Comparison of ENCODE assay signal across 8 cellular contexts in genomic region chr1:89286549-89287181, GRCh38. TPM values are rescaled to one million over a fixed set of nuclear protein-coding genes. Genes with fewer than 3 reads are reported as not detected.
DNase-seq lines count a peak whose midpoint lies in the region; ATAC-seq lines count a peak whose summit lies in the region.

No MANE protein-coding gene starts in this region.

- no peak overlapping the region for H4K12ac ChIP-seq in trophoblast cell (ENCODE audit: low read depth, low read length)

- H3K27me3 Mint-ChIP-seq in T-helper 1 cell treated with Interleukin-12 subunit alpha and Interleukin-12 subunit beta and Interleukin-4 antibody, amounts not matched to agents 30 μg/mL and 1 μg/mL, for 36 hours (ENCODE audit: low read depth), result no peaks in the 10 kb centered on the region

- H3K36me3 ChIP-seq in skeletal muscle tissue (ENCODE audit: control insufficient read depth in 3 of 3, insufficient read depth in 3 of 3, low read length in 3 of 3), result no peaks in the 10 kb centered on the region
- H3K36me3 ChIP-seq in trophoblast cell (ENCODE audit: control insufficient read depth in 1 of 2, insufficient read depth in 2 of 2, low read length in 2 of 2), result no peaks in the 10 kb centered on the region

- H3K4me2 ChIP-seq in trophoblast cell (ENCODE audit: low read length), result no peak overlapping the region

- DNase-seq in stimulated activated CD8-positive, alpha-beta memory T cell treated with anti-CD3 and anti-CD28 coated beads, Interleukin-4, amount 100 ng/mL, for 48 hours, result no peak
- no peak for DNase-seq in NCI-H2171 (lab: John Stamatoyannopoulos, UW)
- no peak for DNase-seq in ureter (ENCODE audit: low spot score)
- no peak for DNase-seq in trophoblast cell

- no peaks in the 10 kb centered on the region for H3K79me1 ChIP-seq in trophoblast cell (ENCODE audit: low read length)

- no peak overlapping the region for H3K23ac ChIP-seq in trophoblast cell (ENCODE audit: low read length)

- no peak overlapping the region for H2AFZ ChIP-seq in trophoblast cell (ENCODE audit: insufficient read depth, low read length, poor library complexity)

- H3K14ac ChIP-seq in trophoblast cell (ENCODE audit: low read length), result no peak overlapping the region

- H3K36me3 Mint-ChIP-seq in T-helper 1 cell treated with Interleukin-12 subunit alpha and Interleukin-12 subunit beta and Interleukin-4 antibody, amounts not matched to agents 30 μg/mL and 1 μg/mL, for 36 hours (ENCODE audit: low read depth), result peaks cover 44% of the 10 kb centered on the region

- H2AK5ac ChIP-seq in trophoblast cell (ENCODE audit: low read length), result no peak overlapping the region

- H3K4ac ChIP-seq in trophoblast cell (ENCODE audit: low read depth, low read length), result no peak overlapping the region

- no peaks in the 10 kb centered on the region for H3K79me2 ChIP-seq in trophoblast cell (ENCODE audit: control insufficient read depth, insufficient read depth, low read length, poor library complexity)

- H3K4me1 ChIP-seq in skeletal muscle tissue (ENCODE audit: control insufficient read depth in 3 of 3, insufficient read depth in 3 of 3, low read length in 3 of 3), result no peaks in the 10 kb centered on the region
- no peaks in the 10 kb centered on the region for H3K4me1 ChIP-seq in trophoblast cell (ENCODE audit: control insufficient read depth in 1 of 2, insufficient read depth in 2 of 2, low read length in 2 of 2)

- H3K9me3 ChIP-seq in skeletal muscle tissue (ENCODE audit: control insufficient read depth in 3 of 3, low read length in 3 of 3) (no peaks in the 10 kb centered on the region), trophoblast cell (ENCODE audit: insufficient read depth, low read depth, low read length) (no peaks in the 10 kb centered on the region)

- H3K4me3 Mint-ChIP-seq in T-helper 1 cell treated with Interleukin-12 subunit alpha and Interleukin-12 subunit beta and Interleukin-4 antibody, amounts not matched to agents 30 μg/mL and 1 μg/mL, for 36 hours, result peak overlapping the region; percentile 73

- H3K9me3 Mint-ChIP-seq in T-helper 1 cell treated with Interleukin-12 subunit alpha and Interleukin-12 subunit beta and Interleukin-4 antibody, amounts not matched to agents 30 μg/mL and 1 μg/mL, for 36 hours, result peaks cover 46% of the 10 kb centered on the region

- peaks cover 74% of the 10 kb centered on the region for H3K4me1 Mint-ChIP-seq in T-helper 1 cell treated with Interleukin-12 subunit alpha and Interleukin-12 subunit beta and Interleukin-4 antibody, amounts not matched to agents 30 μg/mL and 1 μg/mL, for 36 hours (ENCODE audit: low read depth)

- no peak overlapping the region for H3K18ac ChIP-seq in trophoblast cell (ENCODE audit: low read length)

- H3K27me3 ChIP-seq in skeletal muscle tissue (ENCODE audit: control insufficient read depth in 3 of 3, insufficient read depth in 3 of 3, low read length in 3 of 3), result no peaks in the 10 kb centered on the region
- no peaks in the 10 kb centered on the region for H3K27me3 ChIP-seq in trophoblast cell (ENCODE audit: insufficient read depth, low read length)

- H3K27ac Mint-ChIP-seq in T-helper 1 cell treated with Interleukin-12 subunit alpha and Interleukin-12 subunit beta and Interleukin-4 antibody, amounts not matched to agents 30 μg/mL and 1 μg/mL, for 36 hours, result peak overlapping the region; percentile 98

- peak; percentile 94 for ATAC-seq in GM19043 (IDR thresholded peaks at IDR 0.05; ENCODE audit: low read depth, unreplicated experiment)
- peak; percentile 92 for ATAC-seq in HG02798 (IDR thresholded peaks at IDR 0.05; ENCODE audit: poor library complexity, unreplicated experiment)

- peak overlapping the region in 1 of 3 donors; percentile 43 for H3K9ac ChIP-seq in skeletal muscle tissue (ENCODE audit: low read depth in 1 of 3, low read length in 3 of 3)
- H3K9ac ChIP-seq in trophoblast cell (ENCODE audit: low read length), result no peak overlapping the region

- H3K27ac ChIP-seq in skeletal muscle tissue (ENCODE audit: low read depth, low read length) (peak overlapping the region; percentile 22), trophoblast cell (ENCODE audit: low read depth, low read length) (no peak overlapping the region)

- no peak overlapping the region for H4K91ac ChIP-seq in trophoblast cell (ENCODE audit: low read depth, low read length)

- peak overlapping the region in 1 of 3 donors; percentile 5 for H3K4me3 ChIP-seq in skeletal muscle tissue (ENCODE audit: low read length in 3 of 3)
- no peak overlapping the region for H3K4me3 ChIP-seq in trophoblast cell (ENCODE audit: low read depth, low read length)

- H2BK12ac ChIP-seq in trophoblast cell (ENCODE audit: low read length), result no peak overlapping the region

- no CpG with 5 or more reads among the region's 3 CpGs for WGBS in trophoblast cell (ENCODE audit: extremely low coverage, insufficient coverage, insufficient read length)

- H4K8ac ChIP-seq in trophoblast cell (ENCODE audit: low read depth, low read length), result no peak overlapping the region

- no peak overlapping the region for H2BK5ac ChIP-seq in trophoblast cell (ENCODE audit: low read depth, low read length, poor library complexity)

- no peak overlapping the region for H2BK120ac ChIP-seq in trophoblast cell (ENCODE audit: insufficient read depth, low read length, poor library complexity)

RNA-seq across cellular contexts. Expression of gene GBP5, which starts 14.0 kb away (rescaled TPM):
- total RNA-seq in skeletal muscle tissue (0.52 TPM), ureter (2.3 TPM)
- polyA plus RNA-seq in trophoblast cell (2013), result 0.06 and 0.11 TPM in 2 replicates
